In the genomic region with DNA sequence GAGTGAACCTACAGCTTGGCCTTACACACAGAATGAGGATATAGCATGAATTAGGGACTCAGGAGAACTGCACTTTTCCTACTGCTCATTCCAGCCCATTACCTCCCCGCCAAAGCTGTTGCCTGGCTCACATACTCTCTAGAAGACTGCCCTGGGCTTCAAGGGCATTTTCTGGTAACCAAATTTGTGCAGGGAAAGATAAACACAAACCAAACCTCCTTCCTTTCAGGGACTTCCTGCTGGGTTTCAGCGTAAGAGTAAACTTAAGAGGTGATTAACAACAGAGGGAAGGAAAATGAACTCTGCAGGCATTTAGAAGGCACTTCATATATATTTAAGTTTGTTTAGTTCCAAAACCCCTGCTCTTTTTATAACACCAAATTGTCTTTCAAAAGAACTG, we compare ENCODE assay signal across 10 cellular contexts.
A peak's percentile ranks its signal among the peaks of the same experiment; 100 is the strongest.
DNase-seq lines count a peak whose midpoint lies in the region; ATAC-seq and TF ChIP-seq lines count a peak whose summit lies in the region.
"Had no signal": no experiment of that assay in that cellular context is flagged by ENCODE, and none has a peak within 500 bp of the region (broad histone marks: within the 10 kb centered on the region; RNA-seq: fewer than 3 reads in every experiment).

No MANE protein-coding gene starts in this region.

- H3K27me3 ChIP-seq in A673 (replicated peaks; ENCODE audit: insufficient read depth, low read depth, low read length, poor library complexity): no peaks in the 10 kb centered on the region
- H3K27me3 ChIP-seq in GM23338 (ENCODE audit: insufficient read depth): no peaks in the 10 kb centered on the region
- H3K27me3 ChIP-seq in fibroblast of lung (ENCODE audit: control insufficient read depth, insufficient read depth, low read length): no peaks in the 10 kb centered on the region
- no peaks in the 10 kb centered on the region for H3K27me3 ChIP-seq in transverse colon

- H3K27ac ChIP-seq in A673 (ENCODE audit: low read depth, low read length, poor library complexity, severe bottlenecking) (peak overlapping the region; percentile 33), GM23338 (ENCODE audit: low read depth) (no peak overlapping the region), fibroblast of lung (ENCODE audit: insufficient read depth, low read length) (peak overlapping the region; percentile 15), transverse colon (no peak overlapping the region)
- H3K27ac ChIP-seq: epithelial cell of prostate had no signal

- H3K4me3 Mint-ChIP-seq in GM23338: no peak overlapping the region
- no peak overlapping the region for H3K4me3 Mint-ChIP-seq in effector memory CD8-positive, alpha-beta T cell

- no peak for TF ChIP-seq CTCF in A673 (conservative IDR thresholded peaks at IDR 0.05; ENCODE audit: low read depth, low read length)
- TF ChIP-seq CTCF in GM23338 (conservative IDR thresholded peaks at IDR 0.05; ENCODE audit: low read depth in 2 of 2): no peak
- TF ChIP-seq CTCF in fibroblast of lung (conservative IDR thresholded peaks at IDR 0.05 in 1 of 2, IDR thresholded peaks at IDR 0.05 in 1 of 2; ENCODE audit: low read depth in 1 of 2, low read length in 2 of 2): no peak
- TF ChIP-seq CTCF in transverse colon (IDR thresholded peaks at IDR 0.05): no peak

- H3K9me3 ChIP-seq in A673 (ENCODE audit: low read depth, low read length, poor library complexity, severe bottlenecking) (no peaks in the 10 kb centered on the region), fibroblast of lung (ENCODE audit: control insufficient read depth, insufficient read depth, low read depth, low read length) (no peaks in the 10 kb centered on the region), transverse colon (no peaks in the 10 kb centered on the region)

- H3K9me2 ChIP-seq in GM23338 (ENCODE audit: insufficient read depth): no peaks in the 10 kb centered on the region

- TF ChIP-seq EP300 in transverse colon (IDR thresholded peaks at IDR 0.05; ENCODE audit: low read depth): no peak

- H4K20me1 ChIP-seq in GM23338 (replicated peaks; ENCODE audit: insufficient read depth) (no peaks in the 10 kb centered on the region), fibroblast of lung (ENCODE audit: control insufficient read depth, extremely low read depth, insufficient read depth, low read length) (no peaks in the 10 kb centered on the region)

- CTCF ChIA-PET in A673 (lab: Charles Lee): no interaction called here

- H3K36me3 Mint-ChIP-seq in GM23338 (ENCODE audit: low read depth): no peaks in the 10 kb centered on the region
- H3K36me3 Mint-ChIP-seq in effector memory CD8-positive, alpha-beta T cell (ENCODE audit: insufficient read depth): no peaks in the 10 kb centered on the region

- peaks cover 39% of the 10 kb centered on the region for H3K4me1 Mint-ChIP-seq in GM23338
- H3K4me1 Mint-ChIP-seq in effector memory CD8-positive, alpha-beta T cell (ENCODE audit: low read depth in 2 of 2): peaks cover 0 to 2% of the 10 kb centered on the region in 2 donors

- TF ChIP-seq POLR2A in transverse colon (IDR thresholded peaks at IDR 0.05): no peak

- ATAC-seq in GM23338: peak; percentile 57
- ATAC-seq in SK-N-SH treated with all-trans-retinoic acid at 6 μM for 48 hours: peak; percentile 19; the same call in 2 of the 3 replicates
- no peak for ATAC-seq in effector memory CD8-positive, alpha-beta T cell (replicated peaks)

- H3K4me2 ChIP-seq in GM23338: peak overlapping the region; percentile 8
- no peak overlapping the region for H3K4me2 ChIP-seq in fibroblast of lung (ENCODE audit: extremely low read depth, insufficient read depth, low read length)

- H2AFZ ChIP-seq in GM23338 (no peak overlapping the region), fibroblast of lung (ENCODE audit: low read length) (no peak overlapping the region)

- H3K9ac ChIP-seq in fibroblast of lung (ENCODE audit: insufficient read depth, low read length): no peak overlapping the region

- BruUV-seq in A673 (replicated peaks; lab: Mats Ljungman, UMichigan): no TSS peak

- in situ Hi-C loops in transverse colon (cut with MboI; ENCODE audit: low pct_ligation_motif_present in 1 of 4, low pct_unique_long_range_greater_than_20kb in 1 of 4, low sequenced_read_pairs in 3 of 4): loop anchor here in 2 of 4 donors (25.0 kb wide), 1 partner anchor 453 kb away; a partner anchor contains a TSS

- H3K4me3 ChIP-seq in A673 (ENCODE audit: low read depth, low read length, poor library complexity, severe bottlenecking) (no peak overlapping the region), GM23338 (no peak overlapping the region), fibroblast of lung (replicated peaks in 1 of 4; ENCODE audit: control extremely low read depth in 1 of 4, insufficient read depth in 1 of 4, low read depth in 3 of 4, low read length in 4 of 4) (no peak overlapping the region), transverse colon (no peak overlapping the region)

- H3K79me2 ChIP-seq in GM23338 (replicated peaks; ENCODE audit: insufficient read depth) (no peaks in the 10 kb centered on the region), fibroblast of lung (ENCODE audit: control insufficient read depth, insufficient read depth, low read length) (no peaks in the 10 kb centered on the region)

- intact Hi-C loops in A673 (cut with micrococcal nuclease; ENCODE audit: unreplicated experiment): no loop called here
- intact Hi-C loops in transverse colon (cut with DNase I; ENCODE audit: low total_unique reads): no loop called here

- H3K27ac Mint-ChIP-seq in GM23338: peak overlapping the region; percentile 73; the same call in 1 of the 2 replicates
- no peak overlapping the region for H3K27ac Mint-ChIP-seq in effector memory CD8-positive, alpha-beta T cell

- peak; percentile 54 for DNase-seq in A673 (ENCODE audit: low spot score)
- DNase-seq in GM23338 (ENCODE audit: low spot score): peak; percentile 60
- DNase-seq in fibroblast of lung (ENCODE audit: low read depth in 2 of 2): peak; percentile 31 to 32
- no peak for DNase-seq in transverse colon
- no peak for DNase-seq in effector memory CD8-positive, alpha-beta T cell
- no peak for DNase-seq in NCI-H774 (lab: John Stamatoyannopoulos, UW)
- DNase-seq in pons (ENCODE audit: low spot score): no peak
- DNase-seq: activated T-cell treated with anti-CD3 and anti-CD28 coated beads for 4 hours had no signal

- H3K4me1 ChIP-seq in A673 (ENCODE audit: insufficient read depth, low read length, poor library complexity, severe bottlenecking) (peaks cover 43% of the 10 kb centered on the region), GM23338 (ENCODE audit: insufficient read depth) (peaks cover 38% of the 10 kb centered on the region), fibroblast of lung (ENCODE audit: control insufficient read depth, extremely low read depth, insufficient read depth, low read length) (peaks cover 17% of the 10 kb centered on the region), transverse colon (peaks cover 0 to 11% (median 2%) of the 10 kb centered on the region in 4 donors)

- no peaks in the 10 kb centered on the region for H3K36me3 ChIP-seq in A673 (ENCODE audit: insufficient read depth, low read length, poor library complexity, severe bottlenecking)
- H3K36me3 ChIP-seq in GM23338 (ENCODE audit: insufficient read depth): no peaks in the 10 kb centered on the region
- peaks cover 4% of the 10 kb centered on the region for H3K36me3 ChIP-seq in fibroblast of lung (ENCODE audit: control insufficient read depth, insufficient read depth, low read length)
- peaks cover 0 to 10% (median 0%) of the 10 kb centered on the region in 4 donors for H3K36me3 ChIP-seq in transverse colon

- 32 to 35% methylated on average over 2 of the region's 2 CpGs for WGBS in transverse colon (ENCODE audit: low coverage in 1 of 2), 2 donors

- H3K9me3 Mint-ChIP-seq in GM23338: no peaks in the 10 kb centered on the region
- no peaks in the 10 kb centered on the region for H3K9me3 Mint-ChIP-seq in effector memory CD8-positive, alpha-beta T cell

- POLR2A ChIA-PET in A673 (lab: Charles Lee; ENCODE audit: low non-redundant PET): no interaction called here

- no peaks in the 10 kb centered on the region; the same call in 1 of the 2 replicates for H3F3A ChIP-seq in GM23338 (replicated peaks; ENCODE audit: low read depth)

- H3K27me3 Mint-ChIP-seq in GM23338 (ENCODE audit: insufficient read depth, low read depth, poor library complexity): no peaks in the 10 kb centered on the region
- no peaks in the 10 kb centered on the region for H3K27me3 Mint-ChIP-seq in effector memory CD8-positive, alpha-beta T cell

TF ChIP-seq in GM23338, 12 proteins besides CTCF, POLR2A, EP300 and RAD21:
- no peak for TF ChIP-seq STAT1 (IDR thresholded peaks at IDR 0.05; ENCODE audit: unreplicated experiment)

TF ChIP-seq in SK-N-SH treated with all-trans-retinoic acid at 6 μM for 48 hours, 23 proteins besides CTCF, POLR2A, EP300 and RAD21 (continues in another document):
- TF ChIP-seq, protein P1, sequence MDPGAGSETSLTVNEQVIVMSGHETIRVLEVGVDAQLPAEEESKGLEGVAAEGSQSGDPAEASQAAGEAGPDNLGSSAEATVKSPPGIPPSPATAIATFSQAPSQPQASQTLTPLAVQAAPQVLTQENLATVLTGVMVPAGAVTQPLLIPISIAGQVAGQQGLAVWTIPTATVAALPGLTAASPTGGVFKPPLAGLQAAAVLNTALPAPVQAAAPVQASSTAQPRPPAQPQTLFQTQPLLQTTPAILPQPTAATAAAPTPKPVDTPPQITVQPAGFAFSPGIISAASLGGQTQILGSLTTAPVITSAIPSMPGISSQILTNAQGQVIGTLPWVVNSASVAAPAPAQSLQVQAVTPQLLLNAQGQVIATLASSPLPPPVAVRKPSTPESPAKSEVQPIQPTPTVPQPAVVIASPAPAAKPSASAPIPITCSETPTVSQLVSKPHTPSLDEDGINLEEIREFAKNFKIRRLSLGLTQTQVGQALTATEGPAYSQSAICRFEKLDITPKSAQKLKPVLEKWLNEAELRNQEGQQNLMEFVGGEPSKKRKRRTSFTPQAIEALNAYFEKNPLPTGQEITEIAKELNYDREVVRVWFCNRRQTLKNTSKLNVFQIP (CRISPR knock-in tag; IDR thresholded peaks at IDR 0.05; ENCODE audit: borderline replicate concordance, low read depth): no peak
- TF ChIP-seq OSR1 (CRISPR knock-in tag; IDR thresholded peaks at IDR 0.05) (no peak), RARB (CRISPR knock-in tag; IDR thresholded peaks at IDR 0.05) (no peak), ZFP3 (CRISPR knock-in tag; IDR thresholded peaks at IDR 0.05) (no peak), ZNF70 (CRISPR knock-in tag; IDR thresholded peaks at IDR 0.05) (no peak)

Comparison
In these comparisons a context has a peak if more than half of its experiments do, and no peak if none do; other contexts are left out.
1. DNase-seq: peak in A673 (single experiment), GM23338 (single experiment) and fibroblast of lung (2 of 2); none in transverse colon (single experiment), effector memory CD8-positive, alpha-beta T cell (0 of 3), NCI-H774 (single experiment) and pons (single experiment).
2. H3K27ac ChIP-seq: peak in A673 (single experiment) and fibroblast of lung (single experiment); none in GM23338 (single experiment) and transverse colon (0 of 4).